8 cellular contexts compared by ENCODE assay signal in genomic region chr18:2881490-2882195, GRCh38. TPM values are rescaled to one million over a fixed set of nuclear protein-coding genes. Genes with fewer than 3 reads are reported as not detected.
DNase-seq lines count a peak whose midpoint lies in the region; ATAC-seq and TF ChIP-seq lines count a peak whose summit lies in the region.

No MANE protein-coding gene starts in this region.

- TF ChIP-seq CTCF in fibroblast of the aortic adventitia (IDR thresholded peaks at IDR 0.05; ENCODE audit: insufficient read depth, low read length) (no peak), natural killer cell (IDR thresholded peaks at IDR 0.05) (no peak)

- peaks cover 47% of the 10 kb centered on the region for H3K4me1 Mint-ChIP-seq in T-helper 2 cell treated with Interferon-gamma antibody and Interleukin-4, amounts not matched to agents 5 μg/mL and 100 μg/mL, for 36 hours (ENCODE audit: low read depth)
- peaks cover 22 to 29% of the 10 kb centered on the region in 2 donors for H3K4me1 Mint-ChIP-seq in natural killer cell
- H3K4me1 Mint-ChIP-seq in stimulated activated memory B cell treated with anti-CD40 and anti-IgM and Interleukin-4, amounts not matched to agents 10 μg/mL and 1 μg/mL and 100 μg/mL, for 72 hours, result peaks cover 22% of the 10 kb centered on the region

- no peak for ATAC-seq in natural killer cell
- ATAC-seq in stimulated activated memory B cell treated with anti-CD40 and anti-IgM and Interleukin-4, amounts not matched to agents 10 μg/mL and 1 μg/mL and 100 μg/mL, for 72 hours, result no peak
- no peak for ATAC-seq in HG03439 (IDR thresholded peaks at IDR 0.05; ENCODE audit: unreplicated experiment)

- DNase-seq in COLO668 (lab: John Stamatoyannopoulos, UW; ENCODE audit: unreplicated experiment), result peak; percentile 38
- DNase-seq in T-helper 2 cell treated with Interferon-gamma antibody and Interleukin-4, amounts not matched to agents 5 μg/mL and 100 μg/mL, for 36 hours (ENCODE audit: low spot score), result no peak
- peak; percentile 97 for DNase-seq in fibroblast of the aortic adventitia (ENCODE audit: low read depth)
- DNase-seq in posterior vena cava (ENCODE audit: low spot score), result peak; percentile 92
- DNase-seq in COLO829 (ENCODE audit: low spot score), result no peak
- no peak for DNase-seq in natural killer cell

- no peak overlapping the region for H3K4me3 ChIP-seq in fibroblast of the aortic adventitia (ENCODE audit: low read depth, low read length)

- H3K4me3 Mint-ChIP-seq in T-helper 2 cell treated with Interferon-gamma antibody and Interleukin-4, amounts not matched to agents 5 μg/mL and 100 μg/mL, for 36 hours, result peak overlapping the region; percentile 68
- no peak overlapping the region for H3K4me3 Mint-ChIP-seq in natural killer cell
- H3K4me3 Mint-ChIP-seq in stimulated activated memory B cell treated with anti-CD40 and anti-IgM and Interleukin-4, amounts not matched to agents 10 μg/mL and 1 μg/mL and 100 μg/mL, for 72 hours, result no peak overlapping the region

- intact Hi-C loops in posterior vena cava (cut with DNase I), result no loop called here
- intact Hi-C loops in natural killer cell (cut with micrococcal nuclease), result no loop called here

- H3K36me3 Mint-ChIP-seq in T-helper 2 cell treated with Interferon-gamma antibody and Interleukin-4, amounts not matched to agents 5 μg/mL and 100 μg/mL, for 36 hours (ENCODE audit: low read depth), result peaks cover 12% of the 10 kb centered on the region
- H3K36me3 Mint-ChIP-seq in natural killer cell, result no peaks in the 10 kb centered on the region
- peaks cover 30% of the 10 kb centered on the region for H3K36me3 Mint-ChIP-seq in stimulated activated memory B cell treated with anti-CD40 and anti-IgM and Interleukin-4, amounts not matched to agents 10 μg/mL and 1 μg/mL and 100 μg/mL, for 72 hours

- H3K9me3 Mint-ChIP-seq in T-helper 2 cell treated with Interferon-gamma antibody and Interleukin-4, amounts not matched to agents 5 μg/mL and 100 μg/mL, for 36 hours, result peaks cover 5% of the 10 kb centered on the region
- H3K9me3 Mint-ChIP-seq in natural killer cell, result peaks cover 1 to 3% of the 10 kb centered on the region in 2 donors
- peaks cover 4% of the 10 kb centered on the region for H3K9me3 Mint-ChIP-seq in stimulated activated memory B cell treated with anti-CD40 and anti-IgM and Interleukin-4, amounts not matched to agents 10 μg/mL and 1 μg/mL and 100 μg/mL, for 72 hours

- peak overlapping the region; percentile 98 for H3K27ac Mint-ChIP-seq in T-helper 2 cell treated with Interferon-gamma antibody and Interleukin-4, amounts not matched to agents 5 μg/mL and 100 μg/mL, for 36 hours
- H3K27ac Mint-ChIP-seq in natural killer cell, result peak overlapping the region in 1 of 2 donors; percentile 13
- H3K27ac Mint-ChIP-seq in stimulated activated memory B cell treated with anti-CD40 and anti-IgM and Interleukin-4, amounts not matched to agents 10 μg/mL and 1 μg/mL and 100 μg/mL, for 72 hours, result no peak overlapping the region

- no peaks in the 10 kb centered on the region for H3K27me3 Mint-ChIP-seq in T-helper 2 cell treated with Interferon-gamma antibody and Interleukin-4, amounts not matched to agents 5 μg/mL and 100 μg/mL, for 36 hours (ENCODE audit: low read depth)
- no peaks in the 10 kb centered on the region for H3K27me3 Mint-ChIP-seq in natural killer cell (ENCODE audit: low read depth in 2 of 2)
- H3K27me3 Mint-ChIP-seq in stimulated activated memory B cell treated with anti-CD40 and anti-IgM and Interleukin-4, amounts not matched to agents 10 μg/mL and 1 μg/mL and 100 μg/mL, for 72 hours, result no peaks in the 10 kb centered on the region

RNA-seq across cellular contexts. Expression of gene EMILIN2, which starts 34.8 kb away (rescaled TPM):
- total RNA-seq in fibroblast of the aortic adventitia (ENCODE audit: low replicate concordance) (11.2 and 76.0 TPM in 2 replicates), posterior vena cava (10 to 100 TPM; 21.0 to 32.4 TPM), natural killer cell (10 to 100 TPM in 1 of 3 donors, 1 to 10 TPM in 2; 8.4 to 25.6 (median 9.8) TPM)

Comparison
In these comparisons a context has a peak if more than half of its experiments do, and no peak if none do; other contexts are left out.
1. DNase-seq: peak in COLO668 (single experiment), fibroblast of the aortic adventitia (single experiment) and posterior vena cava (single experiment); none in T-helper 2 cell treated with Interferon-gamma antibody and Interleukin-4, amounts not matched to agents 5 μg/mL and 100 μg/mL, for 36 hours (single experiment), COLO829 (single experiment) and natural killer cell (single experiment).